In the genomic region with DNA sequence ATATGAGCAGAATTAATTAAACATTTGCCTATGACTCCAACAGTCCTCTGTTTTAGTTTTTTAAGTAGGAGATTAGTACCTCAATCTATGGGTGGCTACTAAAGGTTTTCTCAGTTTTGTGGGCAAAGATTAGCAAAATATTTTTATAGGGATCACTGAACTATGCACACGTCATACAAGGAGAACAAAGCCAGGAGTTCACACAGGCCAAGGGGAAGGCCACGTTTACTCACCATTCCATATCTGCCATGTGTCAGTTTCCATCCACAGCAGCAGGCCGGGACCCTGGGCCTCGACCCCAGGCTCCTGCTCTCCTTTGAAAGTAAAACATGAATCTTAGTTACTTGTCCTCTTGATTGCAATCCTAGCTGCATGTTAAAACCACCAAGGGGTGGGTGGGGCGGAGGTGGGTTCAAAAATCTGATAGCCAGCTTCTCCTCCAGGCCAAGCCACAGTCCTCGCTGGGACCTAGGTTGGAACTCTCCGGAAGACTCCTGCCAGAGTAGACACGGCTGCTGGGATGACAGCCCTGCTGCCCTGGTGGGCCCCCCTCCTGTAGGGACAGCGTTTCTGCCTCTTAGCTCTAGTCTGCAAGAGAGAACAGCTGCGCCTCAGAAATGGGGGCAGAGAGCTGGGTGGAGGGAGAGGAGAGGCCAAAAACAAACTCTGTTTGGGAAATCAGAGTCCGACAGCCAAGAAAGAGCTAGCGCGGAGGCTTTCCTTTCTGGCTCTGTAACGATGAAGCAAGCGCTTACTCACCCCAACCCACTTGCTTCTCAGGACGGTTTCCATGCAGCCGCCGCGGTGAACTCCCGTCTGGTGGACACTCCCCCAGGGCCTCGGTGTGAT, we compare ENCODE assay signal across 12 cellular contexts. TPM values are rescaled to one million over a fixed set of nuclear protein-coding genes. Genes with fewer than 3 reads are reported as not detected.
DNase-seq lines count a peak whose midpoint lies in the region; ATAC-seq and TF ChIP-seq lines count a peak whose summit lies in the region.
"Had no signal": no experiment of that assay in that cellular context is flagged by ENCODE, and none has a peak within 500 bp of the region (broad histone marks: within the 10 kb centered on the region; RNA-seq: fewer than 3 reads in every experiment).

No MANE protein-coding gene starts in this region.

- intact Hi-C loops in CD8-positive, alpha-beta T cell (cut with DNase I, micrococcal nuclease), result no loop called here

- H3K4me3 ChIP-seq in astrocyte of the spinal cord (ENCODE audit: low read depth, low read length) (no peak overlapping the region), skeletal muscle cell (ENCODE audit: low read depth, low read length) (no peak overlapping the region), neural progenitor cell (no peak overlapping the region)
- H3K4me3 ChIP-seq in CD8-positive, alpha-beta T cell (ENCODE audit: low read depth, low read length), result no peak overlapping the region

- H3K27ac Mint-ChIP-seq in CD8-positive, alpha-beta T cell, result no peak overlapping the region
- H3K27ac Mint-ChIP-seq in neural progenitor cell, result no peak overlapping the region

- H3K27ac ChIP-seq in CD8-positive, alpha-beta T cell (ENCODE audit: low read depth, low read length), result no peak overlapping the region
- H3K27ac ChIP-seq in neural progenitor cell, result no peak overlapping the region
- H3K27ac ChIP-seq: C4-2B had no signal

- H3K27me3 ChIP-seq in CD8-positive, alpha-beta T cell (ENCODE audit: insufficient read depth, low read length), result no peaks in the 10 kb centered on the region
- no peaks in the 10 kb centered on the region for H3K27me3 ChIP-seq in neural progenitor cell

- H3K36me3 ChIP-seq in CD8-positive, alpha-beta T cell (ENCODE audit: insufficient read depth, low read length), result peaks cover 55% of the 10 kb centered on the region
- H3K36me3 ChIP-seq in neural progenitor cell, result no peaks in the 10 kb centered on the region

- TF ChIP-seq CTCF in astrocyte of the spinal cord (IDR thresholded peaks at IDR 0.05; ENCODE audit: low read depth, low read length), result no peak
- TF ChIP-seq CTCF in CD8-positive, alpha-beta T cell (IDR thresholded peaks at IDR 0.05), result no peak
- no peak for TF ChIP-seq CTCF in neural progenitor cell (IDR thresholded peaks at IDR 0.05)

- H3K36me3 Mint-ChIP-seq in CD8-positive, alpha-beta T cell, result peaks cover 94% of the 10 kb centered on the region
- H3K36me3 Mint-ChIP-seq in neural progenitor cell, result peaks cover 38% of the 10 kb centered on the region

- H3F3A ChIP-seq in neural progenitor cell (ENCODE audit: low read depth), result no peaks in the 10 kb centered on the region

- no peak overlapping the region for H3K9ac ChIP-seq in neural progenitor cell

- no peaks in the 10 kb centered on the region for H3K27me3 Mint-ChIP-seq in CD8-positive, alpha-beta T cell (ENCODE audit: low read depth)
- no peaks in the 10 kb centered on the region for H3K27me3 Mint-ChIP-seq in neural progenitor cell (ENCODE audit: insufficient read depth, low read depth)

- in situ Hi-C loops in astrocyte of the spinal cord (cut with HindIII; ENCODE audit: low sequenced_read_pairs), result no loop called here

- no peak overlapping the region for H3K4me3 Mint-ChIP-seq in CD8-positive, alpha-beta T cell
- no peak overlapping the region for H3K4me3 Mint-ChIP-seq in neural progenitor cell

- no peak overlapping the region for H3K4me2 ChIP-seq in neural progenitor cell

- H3K4me1 Mint-ChIP-seq in CD8-positive, alpha-beta T cell (ENCODE audit: low read depth), result no peaks in the 10 kb centered on the region
- no peaks in the 10 kb centered on the region for H3K4me1 Mint-ChIP-seq in neural progenitor cell

- no peak overlapping the region for H2AFZ ChIP-seq in neural progenitor cell (replicated peaks)

- no peaks in the 10 kb centered on the region for H3K9me3 ChIP-seq in CD8-positive, alpha-beta T cell (ENCODE audit: low read length)
- H3K9me3 ChIP-seq in neural progenitor cell (ENCODE audit: low read depth), result no peaks in the 10 kb centered on the region

- CTCF ChIA-PET in CD8-positive, alpha-beta T cell (lab: Charles Lee), result interaction anchor here (0.6 to 2.0 kb wide), 2 partner anchors 10 to 112 kb away, joined by 3 to 4 read pairs; no protein-coding TSS in a partner anchor

- ATAC-seq in HG02870 (IDR thresholded peaks at IDR 0.05; ENCODE audit: unreplicated experiment), result no peak
- no peak for ATAC-seq in CD8-positive, alpha-beta T cell

- H4K20me1 ChIP-seq in neural progenitor cell (ENCODE audit: low read depth), result no peaks in the 10 kb centered on the region

- POLR2A ChIA-PET in CD8-positive, alpha-beta T cell (lab: Charles Lee), result no interaction called here

- no peaks in the 10 kb centered on the region for H3K4me1 ChIP-seq in CD8-positive, alpha-beta T cell (ENCODE audit: insufficient read depth, low read length)
- H3K4me1 ChIP-seq in neural progenitor cell, result no peaks in the 10 kb centered on the region

- H3K9me3 Mint-ChIP-seq in CD8-positive, alpha-beta T cell, result no peaks in the 10 kb centered on the region
- H3K9me3 Mint-ChIP-seq in neural progenitor cell, result no peaks in the 10 kb centered on the region

- no peaks in the 10 kb centered on the region for H3K79me2 ChIP-seq in neural progenitor cell (ENCODE audit: low read depth)

- DNase-seq in AG20443 (ENCODE audit: low spot score) (peak; percentile 96), astrocyte of the spinal cord (ENCODE audit: low read depth, low spot score) (peak; percentile 16), hypothalamus (lab: John Stamatoyannopoulos, UW) (peak in 26 of 51 donors; percentile 18 to 72 (median 50)), skeletal muscle cell (ENCODE audit: low read depth) (peak; percentile 70), NCI-H69 (lab: John Stamatoyannopoulos, UW) (no peak), neural progenitor cell (ENCODE audit: low spot score) (no peak)
- DNase-seq in CD8-positive, alpha-beta T cell, result no peak
- DNase-seq: activated gamma-delta T cell, retina, SHP77 had no signal

RNA-seq across cellular contexts. Expression of a gene that starts 35.6 kb away (rescaled TPM):
- 10 to 100 TPM; 73.5 to 82.5 TPM for total RNA-seq in CD8-positive, alpha-beta T cell
- total RNA-seq in neural progenitor cell (ENCODE audit: low replicate concordance), result 27.2 and 38.0 TPM in 2 replicates

Comparison
In these comparisons a context has a peak if more than half of its experiments do, and no peak if none do; other contexts are left out.
1. DNase-seq: peak in AG20443 (single experiment), astrocyte of the spinal cord (single experiment), hypothalamus (26 of 51) and skeletal muscle cell (single experiment); none in CD8-positive, alpha-beta T cell (0 of 7), NCI-H69 (single experiment) and neural progenitor cell (single experiment).